1 cellular context compared by ENCODE assay signal in the genomic region with DNA sequence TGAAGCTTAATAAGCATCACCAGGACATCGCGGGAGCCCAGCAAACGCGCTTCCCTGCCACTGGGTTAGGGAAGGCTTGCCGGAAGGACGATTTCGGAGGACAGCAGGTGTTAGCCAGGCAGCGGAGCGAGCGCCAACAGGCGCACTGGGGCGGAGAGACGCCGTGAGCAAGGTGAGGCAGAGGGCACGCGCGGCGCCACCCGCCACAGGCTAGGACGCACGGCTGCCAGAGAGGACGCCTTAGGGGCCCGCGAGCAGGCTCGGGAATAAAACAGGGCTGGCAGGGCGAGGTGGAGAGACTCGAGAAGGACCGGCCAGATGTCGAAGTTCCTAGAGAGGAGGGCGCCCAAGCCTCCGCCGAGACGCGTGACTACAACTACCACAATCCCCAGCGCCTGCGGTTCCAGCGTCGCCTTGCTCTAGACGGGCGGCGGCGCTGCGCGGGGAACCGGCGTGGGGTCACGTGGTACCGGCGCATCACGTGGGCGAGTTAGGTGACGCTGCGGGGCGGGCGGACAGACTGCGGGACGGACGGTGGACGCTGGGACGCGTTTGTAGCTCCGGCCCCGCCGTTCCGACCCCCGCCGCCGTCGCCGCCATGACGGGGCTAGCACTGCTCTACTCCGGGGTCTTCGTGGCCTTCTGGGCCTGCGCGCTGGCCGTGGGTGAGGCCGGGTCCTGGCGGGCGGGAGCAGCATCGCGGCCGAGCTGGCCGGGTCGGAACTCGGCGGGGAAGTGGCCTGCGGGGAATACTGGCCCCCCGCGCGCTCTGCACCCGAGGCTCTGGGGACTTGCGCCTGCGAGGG.
TF ChIP-seq lines count a peak whose summit lies in the region.

A gene (plus strand): TSS at position 518 of the 806 bp plus-strand sequence. CDS start 81 bp downstream, at position 599.

TF ChIP-seq in GM23338, 12 proteins besides CTCF, POLR2A, EP300 and RAD21:
- TF ChIP-seq EZH2 (IDR thresholded peaks at IDR 0.05; ENCODE audit: low read depth, unreplicated experiment) (no peak), CREB1 (CRISPR knock-in tag; IDR thresholded peaks at IDR 0.05; ENCODE audit: low read depth) (peak; percentile 95), ZNF331 (CRISPR knock-in tag; IDR thresholded peaks at IDR 0.05; ENCODE audit: low read depth) (no peak), JUNB (IDR thresholded peaks at IDR 0.05; ENCODE audit: unreplicated experiment) (no peak), POLR2AphosphoS5 (IDR thresholded peaks at IDR 0.05; ENCODE audit: low read depth) (peak; percentile 92), ZNF114 (CRISPR knock-in tag; IDR thresholded peaks at IDR 0.05) (no peak), EZH2phosphoT487 (IDR thresholded peaks at IDR 0.05; ENCODE audit: unreplicated experiment) (no peak), NANOG (IDR thresholded peaks at IDR 0.05; ENCODE audit: borderline replicate concordance) (no peak), STAT1 (IDR thresholded peaks at IDR 0.05; ENCODE audit: unreplicated experiment) (no peak)
- TF ChIP-seq, protein P1, sequence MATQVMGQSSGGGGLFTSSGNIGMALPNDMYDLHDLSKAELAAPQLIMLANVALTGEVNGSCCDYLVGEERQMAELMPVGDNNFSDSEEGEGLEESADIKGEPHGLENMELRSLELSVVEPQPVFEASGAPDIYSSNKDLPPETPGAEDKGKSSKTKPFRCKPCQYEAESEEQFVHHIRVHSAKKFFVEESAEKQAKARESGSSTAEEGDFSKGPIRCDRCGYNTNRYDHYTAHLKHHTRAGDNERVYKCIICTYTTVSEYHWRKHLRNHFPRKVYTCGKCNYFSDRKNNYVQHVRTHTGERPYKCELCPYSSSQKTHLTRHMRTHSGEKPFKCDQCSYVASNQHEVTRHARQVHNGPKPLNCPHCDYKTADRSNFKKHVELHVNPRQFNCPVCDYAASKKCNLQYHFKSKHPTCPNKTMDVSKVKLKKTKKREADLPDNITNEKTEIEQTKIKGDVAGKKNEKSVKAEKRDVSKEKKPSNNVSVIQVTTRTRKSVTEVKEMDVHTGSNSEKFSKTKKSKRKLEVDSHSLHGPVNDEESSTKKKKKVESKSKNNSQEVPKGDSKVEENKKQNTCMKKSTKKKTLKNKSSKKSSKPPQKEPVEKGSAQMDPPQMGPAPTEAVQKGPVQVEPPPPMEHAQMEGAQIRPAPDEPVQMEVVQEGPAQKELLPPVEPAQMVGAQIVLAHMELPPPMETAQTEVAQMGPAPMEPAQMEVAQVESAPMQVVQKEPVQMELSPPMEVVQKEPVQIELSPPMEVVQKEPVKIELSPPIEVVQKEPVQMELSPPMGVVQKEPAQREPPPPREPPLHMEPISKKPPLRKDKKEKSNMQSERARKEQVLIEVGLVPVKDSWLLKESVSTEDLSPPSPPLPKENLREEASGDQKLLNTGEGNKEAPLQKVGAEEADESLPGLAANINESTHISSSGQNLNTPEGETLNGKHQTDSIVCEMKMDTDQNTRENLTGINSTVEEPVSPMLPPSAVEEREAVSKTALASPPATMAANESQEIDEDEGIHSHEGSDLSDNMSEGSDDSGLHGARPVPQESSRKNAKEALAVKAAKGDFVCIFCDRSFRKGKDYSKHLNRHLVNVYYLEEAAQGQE (IDR thresholded peaks at IDR 0.05; ENCODE audit: unreplicated experiment), result no peak
- TF ChIP-seq, protein P2, sequence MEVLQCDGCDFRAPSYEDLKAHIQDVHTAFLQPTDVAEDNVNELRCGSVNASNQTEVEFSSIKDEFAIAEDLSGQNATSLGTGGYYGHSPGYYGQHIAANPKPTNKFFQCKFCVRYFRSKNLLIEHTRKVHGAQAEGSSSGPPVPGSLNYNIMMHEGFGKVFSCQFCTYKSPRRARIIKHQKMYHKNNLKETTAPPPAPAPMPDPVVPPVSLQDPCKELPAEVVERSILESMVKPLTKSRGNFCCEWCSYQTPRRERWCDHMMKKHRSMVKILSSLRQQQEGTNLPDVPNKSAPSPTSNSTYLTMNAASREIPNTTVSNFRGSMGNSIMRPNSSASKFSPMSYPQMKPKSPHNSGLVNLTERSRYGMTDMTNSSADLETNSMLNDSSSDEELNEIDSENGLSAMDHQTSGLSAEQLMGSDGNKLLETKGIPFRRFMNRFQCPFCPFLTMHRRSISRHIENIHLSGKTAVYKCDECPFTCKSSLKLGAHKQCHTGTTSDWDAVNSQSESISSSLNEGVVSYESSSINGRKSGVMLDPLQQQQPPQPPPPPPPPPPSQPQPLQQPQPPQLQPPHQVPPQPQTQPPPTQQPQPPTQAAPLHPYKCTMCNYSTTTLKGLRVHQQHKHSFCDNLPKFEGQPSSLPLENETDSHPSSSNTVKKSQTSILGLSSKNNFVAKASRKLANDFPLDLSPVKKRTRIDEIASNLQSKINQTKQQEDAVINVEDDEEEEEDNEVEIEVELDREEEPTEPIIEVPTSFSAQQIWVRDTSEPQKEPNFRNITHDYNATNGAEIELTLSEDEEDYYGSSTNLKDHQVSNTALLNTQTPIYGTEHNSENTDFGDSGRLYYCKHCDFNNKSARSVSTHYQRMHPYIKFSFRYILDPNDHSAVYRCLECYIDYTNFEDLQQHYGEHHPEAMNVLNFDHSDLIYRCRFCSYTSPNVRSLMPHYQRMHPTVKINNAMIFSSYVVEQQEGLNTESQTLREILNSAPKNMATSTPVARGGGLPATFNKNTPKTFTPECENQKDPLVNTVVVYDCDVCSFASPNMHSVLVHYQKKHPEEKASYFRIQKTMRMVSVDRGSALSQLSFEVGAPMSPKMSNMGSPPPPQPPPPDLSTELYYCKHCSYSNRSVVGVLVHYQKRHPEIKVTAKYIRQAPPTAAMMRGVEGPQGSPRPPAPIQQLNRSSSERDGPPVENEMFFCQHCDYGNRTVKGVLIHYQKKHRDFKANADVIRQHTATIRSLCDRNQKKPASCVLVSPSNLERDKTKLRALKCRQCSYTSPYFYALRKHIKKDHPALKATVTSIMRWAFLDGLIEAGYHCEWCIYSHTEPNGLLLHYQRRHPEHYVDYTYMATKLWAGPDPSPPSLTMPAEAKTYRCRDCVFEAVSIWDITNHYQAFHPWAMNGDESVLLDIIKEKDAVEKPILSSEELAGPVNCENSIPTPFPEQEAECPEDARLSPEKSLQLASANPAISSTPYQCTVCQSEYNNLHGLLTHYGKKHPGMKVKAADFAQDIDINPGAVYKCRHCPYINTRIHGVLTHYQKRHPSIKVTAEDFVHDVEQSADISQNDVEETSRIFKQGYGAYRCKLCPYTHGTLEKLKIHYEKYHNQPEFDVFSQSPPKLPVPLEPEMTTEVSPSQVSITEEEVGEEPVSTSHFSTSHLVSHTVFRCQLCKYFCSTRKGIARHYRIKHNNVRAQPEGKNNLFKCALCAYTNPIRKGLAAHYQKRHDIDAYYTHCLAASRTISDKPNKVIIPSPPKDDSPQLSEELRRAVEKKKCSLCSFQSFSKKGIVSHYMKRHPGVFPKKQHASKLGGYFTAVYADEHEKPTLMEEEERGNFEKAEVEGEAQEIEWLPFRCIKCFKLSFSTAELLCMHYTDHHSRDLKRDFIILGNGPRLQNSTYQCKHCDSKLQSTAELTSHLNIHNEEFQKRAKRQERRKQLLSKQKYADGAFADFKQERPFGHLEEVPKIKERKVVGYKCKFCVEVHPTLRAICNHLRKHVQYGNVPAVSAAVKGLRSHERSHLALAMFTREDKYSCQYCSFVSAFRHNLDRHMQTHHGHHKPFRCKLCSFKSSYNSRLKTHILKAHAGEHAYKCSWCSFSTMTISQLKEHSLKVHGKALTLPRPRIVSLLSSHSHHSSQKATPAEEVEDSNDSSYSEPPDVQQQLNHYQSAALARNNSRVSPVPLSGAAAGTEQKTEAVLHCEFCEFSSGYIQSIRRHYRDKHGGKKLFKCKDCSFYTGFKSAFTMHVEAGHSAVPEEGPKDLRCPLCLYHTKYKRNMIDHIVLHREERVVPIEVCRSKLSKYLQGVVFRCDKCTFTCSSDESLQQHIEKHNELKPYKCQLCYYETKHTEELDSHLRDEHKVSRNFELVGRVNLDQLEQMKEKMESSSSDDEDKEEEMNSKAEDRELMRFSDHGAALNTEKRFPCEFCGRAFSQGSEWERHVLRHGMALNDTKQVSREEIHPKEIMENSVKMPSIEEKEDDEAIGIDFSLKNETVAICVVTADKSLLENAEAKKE (CRISPR knock-in tag; IDR thresholded peaks at IDR 0.05), result no peak
- TF ChIP-seq, protein P3, sequence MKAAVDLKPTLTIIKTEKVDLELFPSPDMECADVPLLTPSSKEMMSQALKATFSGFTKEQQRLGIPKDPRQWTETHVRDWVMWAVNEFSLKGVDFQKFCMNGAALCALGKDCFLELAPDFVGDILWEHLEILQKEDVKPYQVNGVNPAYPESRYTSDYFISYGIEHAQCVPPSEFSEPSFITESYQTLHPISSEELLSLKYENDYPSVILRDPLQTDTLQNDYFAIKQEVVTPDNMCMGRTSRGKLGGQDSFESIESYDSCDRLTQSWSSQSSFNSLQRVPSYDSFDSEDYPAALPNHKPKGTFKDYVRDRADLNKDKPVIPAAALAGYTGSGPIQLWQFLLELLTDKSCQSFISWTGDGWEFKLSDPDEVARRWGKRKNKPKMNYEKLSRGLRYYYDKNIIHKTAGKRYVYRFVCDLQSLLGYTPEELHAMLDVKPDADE (IDR thresholded peaks at IDR 0.05), result peak; percentile 93
